In genomic region chr13:95740071-95740767, GRCh38 we compare ENCODE assay signal across 1 cellular context.
TF ChIP-seq lines count a peak whose summit lies in the region.

No MANE protein-coding gene starts in this region.

TF ChIP-seq in HEK293, 187 proteins besides CTCF, POLR2A, EP300 and RAD21 (continued from another document):
- TF ChIP-seq REST (tag by site-specific recombination; IDR thresholded peaks at IDR 0.05) (0 out of 2 replicates have a peak, but pooled peaks have one; percentile 41), ZBTB8A (tag by site-specific recombination; IDR thresholded peaks at IDR 0.05) (peak; percentile 79), ZNF610 (tag by site-specific recombination; IDR thresholded peaks at IDR 0.05; ENCODE audit: borderline replicate concordance) (0 out of 2 replicates have a peak, but pooled peaks have one; percentile 35), ZNF341 (tag by site-specific recombination; IDR thresholded peaks at IDR 0.05; ENCODE audit: low read depth) (peak; percentile 83), ZBTB48 (tag by site-specific recombination; IDR thresholded peaks at IDR 0.05) (peak; percentile 37; the same call in 1 of the 2 replicates), FEZF1 (tag by site-specific recombination; IDR thresholded peaks at IDR 0.05) (peak; percentile 58), ZFP69B (tag by site-specific recombination; IDR thresholded peaks at IDR 0.05) (peak; percentile 74; the same call in 1 of the 2 replicates), ZSCAN30 (tag by site-specific recombination; IDR thresholded peaks at IDR 0.05) (0 out of 2 replicates have a peak, but pooled peaks have one; percentile 26), KLF1 (tag by site-specific recombination; IDR thresholded peaks at IDR 0.05) (peak; percentile 49; the same call in 1 of the 2 replicates), ZNF629 (tag by site-specific recombination; IDR thresholded peaks at IDR 0.05) (0 out of 2 replicates have a peak, but pooled peaks have one; percentile 26), KLF17 (tag by site-specific recombination; IDR thresholded peaks at IDR 0.05) (0 out of 2 replicates have a peak, but pooled peaks have one; percentile 70)
TF ChIP-seq in HEK293: peak in this region for 21; not testable (repeated sequence) for 166.
